8 cellular contexts compared by ENCODE assay signal in the genomic region with DNA sequence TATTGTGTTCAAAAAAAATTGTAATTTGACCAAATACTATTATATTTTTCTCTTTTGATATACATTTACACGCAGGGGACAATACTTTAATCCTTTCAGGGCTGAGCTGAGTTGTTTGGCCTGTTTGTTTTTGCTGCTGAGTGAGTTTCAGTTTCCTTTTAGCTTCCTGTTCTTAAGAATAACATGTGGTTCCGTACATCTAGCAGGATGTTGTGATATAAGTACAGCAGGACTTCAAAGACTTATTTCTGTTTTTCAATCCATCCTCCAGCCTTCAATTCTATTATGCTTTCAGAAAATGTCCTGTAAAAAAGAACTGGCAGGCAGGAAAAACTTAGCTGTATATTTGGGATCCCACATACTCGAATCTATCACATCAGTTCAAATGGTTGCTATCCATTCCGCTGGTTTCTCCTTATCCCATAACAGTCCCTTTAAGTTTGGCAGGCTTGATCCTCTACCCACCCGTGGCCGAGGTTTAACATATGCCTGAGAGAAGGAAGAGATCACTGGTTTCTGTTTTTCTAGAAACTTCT.
A peak's percentile ranks its signal among the peaks of the same experiment; 100 is the strongest.
DNase-seq lines count a peak whose midpoint lies in the region; ATAC-seq and TF ChIP-seq lines count a peak whose summit lies in the region.

No MANE protein-coding gene starts in this region.

- 76% methylated on average over 6 of the region's 6 CpGs for WGBS in mammary epithelial cell (ENCODE audit: low coverage, missing lambda C conversion rate)

- no peak overlapping the region for H3K4me3 ChIP-seq in mammary epithelial cell (replicated peaks in 1 of 3; ENCODE audit: insufficient read depth in 1 of 3, low read depth in 2 of 3, low read length in 3 of 3)
- H3K4me3 ChIP-seq in mucosa of rectum (ENCODE audit: low read length in 2 of 2): peak overlapping the region; percentile 1 to 28

- BruUV-seq in mammary epithelial cell (replicated peaks; lab: Mats Ljungman, UMichigan): no TSS peak

- no peak for TF ChIP-seq CTCF in mammary epithelial cell (conservative IDR thresholded peaks at IDR 0.05 in 1 of 2, IDR thresholded peaks at IDR 0.05 in 1 of 2; ENCODE audit: extremely low read depth in 1 of 2, insufficient read depth in 1 of 2, low read depth in 1 of 2, low read length in 2 of 2)

- CTCF ChIA-PET in mammary epithelial cell (lab: Charles Lee; ENCODE audit: low non-redundant PET): no interaction called here

- dilution Hi-C loops in mammary epithelial cell (cut with HindIII; ENCODE audit: low sequenced_read_pairs): no loop called here

- DNase-seq in MV-4-11 (lab: John Stamatoyannopoulos, UW) (peak; percentile 81), mammary epithelial cell (peak; percentile 5), cerebellar cortex (ENCODE audit: low spot score) (no peak), AG20443 (ENCODE audit: low spot score) (no peak), DMS114 treated with DMSO at 0.1 percent for 48 hours (lab: John Stamatoyannopoulos, UW; ENCODE audit: unreplicated experiment) (no peak)

- H3K27ac ChIP-seq in mammary epithelial cell (ENCODE audit: insufficient read depth, low read depth, low read length): no peak overlapping the region
- H3K27ac ChIP-seq in mucosa of rectum (ENCODE audit: low read depth in 2 of 2, low read length in 2 of 2): peak overlapping the region; percentile 35 to 69

- H3K4me2 ChIP-seq in mammary epithelial cell (ENCODE audit: insufficient read depth, low read depth, low read length): peak overlapping the region; percentile 23

- H3K9ac ChIP-seq in mammary epithelial cell (ENCODE audit: insufficient read depth, low read length): no peak overlapping the region
- peak overlapping the region in 1 of 2 donors; percentile 26 for H3K9ac ChIP-seq in mucosa of rectum (ENCODE audit: low read depth in 1 of 2, low read length in 2 of 2)

- H3K9me3 ChIP-seq in mammary epithelial cell (replicated peaks; ENCODE audit: insufficient read depth, low read length) (no peaks in the 10 kb centered on the region), mucosa of rectum (ENCODE audit: control insufficient read depth in 2 of 2, low read length in 2 of 2) (no peaks in the 10 kb centered on the region)

- H4K20me1 ChIP-seq in mammary epithelial cell (ENCODE audit: insufficient read depth, low read length): no peaks in the 10 kb centered on the region

- intact Hi-C loops in mammary epithelial cell (cut with micrococcal nuclease): no loop called here

- H2AFZ ChIP-seq in mammary epithelial cell (ENCODE audit: low read depth, low read length): peak overlapping the region; percentile 48

- ATAC-seq in GM18517 (IDR thresholded peaks at IDR 0.05; ENCODE audit: unreplicated experiment) (peak; percentile 100), HG02623 (IDR thresholded peaks at IDR 0.05; ENCODE audit: unreplicated experiment) (peak; percentile 100)

- H3K4me1 ChIP-seq in mammary epithelial cell (ENCODE audit: insufficient read depth, low read length) (no peaks in the 10 kb centered on the region), mucosa of rectum (ENCODE audit: control insufficient read depth in 2 of 2, insufficient read depth in 2 of 2, low read length in 2 of 2) (no peaks in the 10 kb centered on the region)

- no peaks in the 10 kb centered on the region for H3K36me3 ChIP-seq in mammary epithelial cell (ENCODE audit: insufficient read depth, low read length)
- no peaks in the 10 kb centered on the region for H3K36me3 ChIP-seq in mucosa of rectum (ENCODE audit: control insufficient read depth in 2 of 2, insufficient read depth in 2 of 2, low read length in 2 of 2)

- in situ Hi-C loops in mammary epithelial cell (cut with MboI; ENCODE audit: low sequenced_read_pairs in 2 of 2): no loop called here

- no peaks in the 10 kb centered on the region for H3K79me2 ChIP-seq in mammary epithelial cell (ENCODE audit: insufficient read depth, low read length)

- no peaks in the 10 kb centered on the region for H3K27me3 ChIP-seq in mammary epithelial cell (ENCODE audit: insufficient read depth, low read length)
- no peaks in the 10 kb centered on the region for H3K27me3 ChIP-seq in mucosa of rectum (ENCODE audit: control insufficient read depth in 2 of 2, insufficient read depth in 2 of 2, low read length in 2 of 2)

Comparison
In these comparisons a context has a peak if more than half of its experiments do, and no peak if none do; other contexts are left out.
1. DNase-seq: peak in MV-4-11 (single experiment) and mammary epithelial cell (single experiment); none in cerebellar cortex (single experiment), AG20443 (single experiment) and DMS114 treated with DMSO at 0.1 percent for 48 hours (single experiment).
2. H3K4me3 ChIP-seq: peak in mucosa of rectum (2 of 2); none in mammary epithelial cell (0 of 3).